Comparison of ENCODE assay signal across 20 cellular contexts in the genomic region with DNA sequence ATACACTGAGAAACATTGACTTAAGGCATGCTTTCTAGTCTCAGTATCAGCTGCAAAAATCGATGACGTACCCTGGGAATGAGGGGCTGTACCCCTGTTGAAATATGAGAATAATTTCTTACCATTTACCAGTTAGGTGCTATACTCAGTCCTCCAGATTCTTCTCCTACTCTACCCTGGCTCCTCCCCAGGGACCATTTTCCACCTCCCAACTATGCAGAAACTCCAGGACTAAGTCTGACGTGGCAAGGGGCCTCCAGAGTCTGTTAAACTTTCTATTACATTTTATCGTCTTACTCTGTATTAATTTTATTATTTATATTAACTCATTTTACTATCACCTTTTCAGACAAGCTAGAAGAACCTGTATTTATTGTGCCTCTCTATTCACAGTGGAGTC.
DNase-seq lines count a peak whose midpoint lies in the region; ATAC-seq and TF ChIP-seq lines count a peak whose summit lies in the region.
"Had no signal": no experiment of that assay in that cellular context is flagged by ENCODE, and none has a peak within 500 bp of the region (broad histone marks: within the 10 kb centered on the region; RNA-seq: fewer than 3 reads in every experiment).

No MANE protein-coding gene starts in this region.

- no peaks in the 10 kb centered on the region for H3K79me2 ChIP-seq in OCI-LY7 (ENCODE audit: insufficient read depth, low read depth, low read length)

- H3K36me3 ChIP-seq in adipocyte (ENCODE audit: control insufficient read depth, insufficient read depth, low read length, severe bottlenecking) (no peaks in the 10 kb centered on the region), adrenal gland (replicated peaks in 1 of 2) (no peaks in the 10 kb centered on the region), OCI-LY7 (ENCODE audit: insufficient read depth, low read length) (no peaks in the 10 kb centered on the region)
- H3K36me3 ChIP-seq: Peyer's patch, thyroid gland had no signal

- ATAC-seq in stimulated activated naive B cell treated with anti-CD40 and anti-IgM and Interleukin-4, amounts not matched to agents 10 μg/mL and 1 μg/mL and 100 μg/mL, for 72 hours (replicated peaks): no peak
- ATAC-seq: CD8-positive, alpha-beta T cell; natural killer cell treated with Interleukin-12 subunit alpha and Interleukin-12 subunit beta and Interleukin-15 and Interleukin-18, amount 100 ng/mL, for 72 hours had no signal

- H3K9ac ChIP-seq in adipocyte (ENCODE audit: low read length): peak overlapping the region; percentile 69

- H3K27ac ChIP-seq in adrenal gland (no peak overlapping the region), OCI-LY7 (ENCODE audit: low read depth, low read length, poor library complexity, severe bottlenecking) (no peak overlapping the region)
- H3K27ac ChIP-seq: Peyer's patch, thyroid gland had no signal

- no TSS peak for BruUV-seq in OCI-LY7 (replicated peaks; lab: Mats Ljungman, UMichigan)

- H2AFZ ChIP-seq in OCI-LY7 (ENCODE audit: low read length): no peak overlapping the region

- intact Hi-C loops in adrenal gland (cut with DNase I): no loop called here
- intact Hi-C loops in OCI-LY7 (cut with micrococcal nuclease; ENCODE audit: unreplicated experiment): no loop called here

- no peaks in the 10 kb centered on the region for H4K20me1 ChIP-seq in OCI-LY7 (ENCODE audit: insufficient read depth, low read length)

- H3K4me3 ChIP-seq in adipocyte (ENCODE audit: low read length) (peak overlapping the region; percentile 73), fibroblast of mammary gland (ENCODE audit: control insufficient read depth, low read depth, low read length) (no peak overlapping the region), adrenal gland (no peak overlapping the region), OCI-LY7 (ENCODE audit: low read depth, low read length, poor library complexity, severe bottlenecking) (no peak overlapping the region)
- H3K4me3 ChIP-seq: lung, Peyer's patch, thyroid gland had no signal

- H3K9me3 Mint-ChIP-seq in osteocyte (ENCODE audit: unreplicated experiment): no peaks in the 10 kb centered on the region
- H3K9me3 Mint-ChIP-seq in stimulated activated naive B cell treated with anti-CD40 and anti-IgM and Interleukin-4, amounts not matched to agents 10 μg/mL and 1 μg/mL and 100 μg/mL, for 72 hours: no peaks in the 10 kb centered on the region
- H3K9me3 Mint-ChIP-seq: CD8-positive, alpha-beta T cell; dendritic cell treated with granulocyte-macrophage colony-stimulating factor and Interleukin-4, amounts not matched to agents 40 ng/mL and 50 ng/mL, for 4 days had no signal

- H3K36me3 Mint-ChIP-seq in osteocyte (ENCODE audit: unreplicated experiment): no peaks in the 10 kb centered on the region
- no peaks in the 10 kb centered on the region for H3K36me3 Mint-ChIP-seq in stimulated activated naive B cell treated with anti-CD40 and anti-IgM and Interleukin-4, amounts not matched to agents 10 μg/mL and 1 μg/mL and 100 μg/mL, for 72 hours
- H3K36me3 Mint-ChIP-seq: CD8-positive, alpha-beta T cell; natural killer cell treated with Interleukin-12 subunit alpha and Interleukin-12 subunit beta and Interleukin-15 and Interleukin-18, amount 100 ng/mL, for 72 hours had no signal

- DNase-seq in AG20443 (ENCODE audit: low spot score) (peak; percentile 35), adipocyte (ENCODE audit: low read depth) (no peak), fibroblast of mammary gland (ENCODE audit: low read depth) (peak; percentile 67), osteocyte (ENCODE audit: extremely low spot score, unreplicated experiment) (no peak), 8988T (no peak), adrenal gland (no peak), OCI-LY7 (ENCODE audit: low spot score) (no peak)
- no peak for DNase-seq in stimulated activated naive B cell treated with anti-CD40 and anti-IgM and Interleukin-4, amounts not matched to agents 10 μg/mL and 1 μg/mL and 100 μg/mL, for 72 hours
- DNase-seq: ACHN; activated CD4-positive, alpha-beta T cell treated with anti-CD3 and anti-CD28 coated beads for 48 hours; activated effector memory CD4-positive, alpha-beta T cell treated with Interleukin-2 at 50 U/mL for 16 hours; CD8-positive, alpha-beta T cell; glutamatergic neuron; NCI-H1417 treated with DMSO at 0.1 percent for 48 hours; NCI-H2171 treated with DMSO at 0.1 percent for 48 hours; Peyer's patch; thyroid gland had no signal

- H3K4me3 Mint-ChIP-seq in osteocyte (ENCODE audit: unreplicated experiment): no peak overlapping the region
- H3K4me3 Mint-ChIP-seq in stimulated activated naive B cell treated with anti-CD40 and anti-IgM and Interleukin-4, amounts not matched to agents 10 μg/mL and 1 μg/mL and 100 μg/mL, for 72 hours: no peak overlapping the region
- H3K4me3 Mint-ChIP-seq: CD8-positive, alpha-beta T cell; dendritic cell treated with granulocyte-macrophage colony-stimulating factor and Interleukin-4, amounts not matched to agents 40 ng/mL and 50 ng/mL, for 4 days; natural killer cell treated with Interleukin-12 subunit alpha and Interleukin-12 subunit beta and Interleukin-15 and Interleukin-18, amount 100 ng/mL, for 72 hours had no signal

- no peaks in the 10 kb centered on the region for H3K9me2 ChIP-seq in OCI-LY7 (ENCODE audit: insufficient read depth, low read length)

- no peak overlapping the region for H3K4me2 ChIP-seq in OCI-LY7 (ENCODE audit: low read length)

- peak overlapping the region; percentile 80 for H3K27ac Mint-ChIP-seq in osteocyte (ENCODE audit: unreplicated experiment)
- no peak overlapping the region for H3K27ac Mint-ChIP-seq in stimulated activated naive B cell treated with anti-CD40 and anti-IgM and Interleukin-4, amounts not matched to agents 10 μg/mL and 1 μg/mL and 100 μg/mL, for 72 hours
- H3K27ac Mint-ChIP-seq: CD8-positive, alpha-beta T cell; dendritic cell treated with granulocyte-macrophage colony-stimulating factor and Interleukin-4, amounts not matched to agents 40 ng/mL and 50 ng/mL, for 4 days; natural killer cell treated with Interleukin-12 subunit alpha and Interleukin-12 subunit beta and Interleukin-15 and Interleukin-18, amount 100 ng/mL, for 72 hours had no signal

- H3K4me1 Mint-ChIP-seq in osteocyte (ENCODE audit: unreplicated experiment): peaks cover 21% of the 10 kb centered on the region
- no peaks in the 10 kb centered on the region for H3K4me1 Mint-ChIP-seq in stimulated activated naive B cell treated with anti-CD40 and anti-IgM and Interleukin-4, amounts not matched to agents 10 μg/mL and 1 μg/mL and 100 μg/mL, for 72 hours

- TF ChIP-seq CTCF in fibroblast of mammary gland (conservative IDR thresholded peaks at IDR 0.05; ENCODE audit: control insufficient read depth, insufficient read depth, low read depth, low read length): no peak
- TF ChIP-seq CTCF in osteocyte (IDR thresholded peaks at IDR 0.05): no peak
- TF ChIP-seq CTCF in adrenal gland (IDR thresholded peaks at IDR 0.05): no peak
- TF ChIP-seq CTCF in OCI-LY7 (conservative IDR thresholded peaks at IDR 0.05; ENCODE audit: low read length): no peak

- H3K9me3 ChIP-seq in adipocyte (ENCODE audit: control insufficient read depth, low read length) (no peaks in the 10 kb centered on the region), adrenal gland (replicated peaks in 1 of 3) (no peaks in the 10 kb centered on the region), OCI-LY7 (ENCODE audit: low read length) (no peaks in the 10 kb centered on the region)
- H3K9me3 ChIP-seq: Peyer's patch, thyroid gland had no signal

- no peaks in the 10 kb centered on the region for H3K27me3 Mint-ChIP-seq in osteocyte (ENCODE audit: unreplicated experiment)
- H3K27me3 Mint-ChIP-seq in stimulated activated naive B cell treated with anti-CD40 and anti-IgM and Interleukin-4, amounts not matched to agents 10 μg/mL and 1 μg/mL and 100 μg/mL, for 72 hours: no peaks in the 10 kb centered on the region
- H3K27me3 Mint-ChIP-seq: dendritic cell treated with granulocyte-macrophage colony-stimulating factor and Interleukin-4, amounts not matched to agents 40 ng/mL and 50 ng/mL, for 4 days; natural killer cell treated with Interleukin-12 subunit alpha and Interleukin-12 subunit beta and Interleukin-15 and Interleukin-18, amount 100 ng/mL, for 72 hours had no signal

- no peaks in the 10 kb centered on the region for H3K27me3 ChIP-seq in adipocyte (replicated peaks; ENCODE audit: control insufficient read depth, insufficient read depth, low read length)
- H3K27me3 ChIP-seq in adrenal gland: no peaks in the 10 kb centered on the region
- H3K27me3 ChIP-seq: Peyer's patch, thyroid gland had no signal

- CTCF ChIA-PET in OCI-LY7 (lab: Charles Lee; ENCODE audit: unreplicated experiment): no interaction called here

- no peak for TF ChIP-seq POLR2A in adrenal gland (IDR thresholded peaks at IDR 0.05)

- H3K4me1 ChIP-seq in adipocyte (ENCODE audit: control insufficient read depth, insufficient read depth, low read length): peaks cover 45% of the 10 kb centered on the region
- H3K4me1 ChIP-seq in adrenal gland (replicated peaks in 1 of 2): peaks cover 0 to 4% of the 10 kb centered on the region in 2 donors
- H3K4me1 ChIP-seq in OCI-LY7 (ENCODE audit: insufficient read depth, low read length, poor library complexity, severe bottlenecking): no peaks in the 10 kb centered on the region
- H3K4me1 ChIP-seq: Peyer's patch, thyroid gland had no signal

- WGBS in adrenal gland, 4 donors: 74 to 82% (median 80%) methylated on average over 4 of the region's 4 CpGs

- POLR2A ChIA-PET in OCI-LY7 (lab: Charles Lee): interaction anchor here (1.2 kb wide), 1 partner anchor 9 kb away, joined by 4 read pairs; no protein-coding TSS in a partner anchor

Comparison
In these comparisons a context has a peak if more than half of its experiments do, and no peak if none do; other contexts are left out.
1. DNase-seq: peak in AG20443 (single experiment) and fibroblast of mammary gland (single experiment); none in adipocyte (single experiment), osteocyte (single experiment), stimulated activated naive B cell treated with anti-CD40 and anti-IgM and Interleukin-4, amounts not matched to agents 10 μg/mL and 1 μg/mL and 100 μg/mL, for 72 hours (single experiment), 8988T (single experiment), adrenal gland (0 of 7) and OCI-LY7 (single experiment).